In genomic region chr17:73165616-73166404, GRCh38 we compare ENCODE assay signal across 8 cellular contexts. TPM values are rescaled to one million over a fixed set of nuclear protein-coding genes. Genes with fewer than 3 reads are reported as not detected.
DNase-seq lines count a peak whose midpoint lies in the region; ATAC-seq and TF ChIP-seq lines count a peak whose summit lies in the region.

No MANE protein-coding gene starts in this region.

- H3K36me3 Mint-ChIP-seq in HFFc6 (ENCODE audit: low read depth): no peaks in the 10 kb centered on the region

- no peaks in the 10 kb centered on the region for H3K9me3 ChIP-seq in mucosa of rectum (ENCODE audit: control insufficient read depth in 2 of 2, low read length in 2 of 2)

- peaks cover 37% of the 10 kb centered on the region for H3K4me1 Mint-ChIP-seq in HFFc6 (ENCODE audit: low read depth)

- H3K4me3 ChIP-seq in choroid plexus epithelial cell (ENCODE audit: low read depth, low read length) (peak overlapping the region; percentile 57), mucosa of rectum (ENCODE audit: low read length in 2 of 2) (peak overlapping the region; percentile 40 to 57)

- no peaks in the 10 kb centered on the region for H3K36me3 ChIP-seq in mucosa of rectum (ENCODE audit: control insufficient read depth in 2 of 2, insufficient read depth in 2 of 2, low read length in 2 of 2)

- peaks cover 38 to 63% of the 10 kb centered on the region in 2 donors for H3K27me3 ChIP-seq in mucosa of rectum (ENCODE audit: control insufficient read depth in 2 of 2, insufficient read depth in 2 of 2, low read length in 2 of 2)

- ATAC-seq in GM18519 (IDR thresholded peaks at IDR 0.05; ENCODE audit: low FRiP score, unreplicated experiment) (no peak), HG03025 (IDR thresholded peaks at IDR 0.05; ENCODE audit: low FRiP score, unreplicated experiment) (no peak)

- H3K9me3 Mint-ChIP-seq in HFFc6: no peaks in the 10 kb centered on the region

- peaks cover 45% of the 10 kb centered on the region for H3K27me3 Mint-ChIP-seq in HFFc6 (ENCODE audit: insufficient read depth)

- no peak overlapping the region for H3K9ac ChIP-seq in mucosa of rectum (ENCODE audit: low read depth in 1 of 2, low read length in 2 of 2)

- no peak for TF ChIP-seq CTCF in HFFc6 (IDR thresholded peaks at IDR 0.05)
- TF ChIP-seq CTCF in choroid plexus epithelial cell (conservative IDR thresholded peaks at IDR 0.05; ENCODE audit: low read depth, low read length): no peak

- no peak overlapping the region for H3K27ac Mint-ChIP-seq in HFFc6

- H3K4me3 Mint-ChIP-seq in HFFc6: peak overlapping the region; percentile 86

- H3K27ac ChIP-seq in mucosa of rectum (ENCODE audit: low read depth in 2 of 2, low read length in 2 of 2): no peak overlapping the region

- peaks cover 0 to 12% of the 10 kb centered on the region in 2 donors for H3K4me1 ChIP-seq in mucosa of rectum (ENCODE audit: control insufficient read depth in 2 of 2, insufficient read depth in 2 of 2, low read length in 2 of 2)

- DNase-seq in AG20443 (ENCODE audit: low spot score) (peak; percentile 49), HFFc6 (no peak), choroid plexus epithelial cell (ENCODE audit: low read depth) (no peak), SW 1271 (lab: John Stamatoyannopoulos, UW) (no peak)
- DNase-seq in stimulated activated CD4-positive, alpha-beta T cell treated with anti-CD3 and anti-CD28 coated beads, Interleukin-4, amount 100 ng/mL, for 1 hour: no peak

RNA-seq across cellular contexts. Expression of gene SSTR2, which starts 1.0 kb away (rescaled TPM):
- under 1 TPM in 3 of 6 experiments, not detected in 3; 0.05 to 0.15 (median 0.05) TPM for total RNA-seq in HFFc6 (2021; fragmentation: NEBNext Ultra II Directional; extraction: Animal tissue kit (Norgen Biotek cat#: 25700))

RNA-seq across cellular contexts. Expression of gene COG1, which starts 27.0 kb away (rescaled TPM):
- total RNA-seq in HFFc6 (2021; fragmentation: NEBNext Ultra II Directional; extraction: Animal tissue kit (Norgen Biotek cat#: 25700)): 10 to 100 TPM; 47.3 to 59.0 (median 55.8) TPM
